Comparison of ENCODE assay signal across 8 cellular contexts in the genomic region with DNA sequence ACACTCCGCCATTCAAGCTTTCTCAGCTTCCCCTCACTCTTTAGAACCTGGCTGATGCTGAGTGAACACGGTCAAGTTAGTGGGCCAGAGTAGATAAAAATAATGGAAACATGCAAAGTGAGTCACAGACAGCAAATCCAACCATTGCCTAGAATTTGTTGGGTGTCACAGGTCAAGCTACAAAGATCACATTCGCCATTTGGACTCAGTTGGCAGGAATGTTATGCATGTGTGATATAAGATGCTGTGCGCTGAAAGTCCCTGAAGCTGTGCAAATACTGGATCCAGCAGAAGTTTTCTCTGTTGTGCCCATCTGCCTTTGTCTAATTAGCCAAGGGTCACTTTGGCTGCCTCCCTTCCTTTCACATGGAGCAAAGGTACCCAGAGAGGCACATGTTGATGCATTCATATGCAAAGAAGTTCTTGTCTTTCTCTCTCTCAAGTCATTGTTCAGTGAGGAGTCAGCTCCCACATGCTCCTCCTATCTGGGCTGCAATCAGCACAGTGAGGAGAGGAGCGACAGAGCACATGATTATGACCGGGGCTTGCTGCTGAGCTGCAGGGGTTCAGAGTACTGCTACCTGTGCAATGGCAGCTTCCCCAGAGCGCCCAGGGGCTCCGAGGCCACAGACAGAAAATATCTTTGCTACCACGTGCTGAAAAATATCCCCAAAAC. TPM values are rescaled to one million over a fixed set of nuclear protein-coding genes. Genes with fewer than 3 reads are reported as not detected.
DNase-seq lines count a peak whose midpoint lies in the region; ATAC-seq and TF ChIP-seq lines count a peak whose summit lies in the region.

No MANE protein-coding gene starts in this region.

- H2AFZ ChIP-seq in SK-N-SH (ENCODE audit: low read depth) = no peak overlapping the region

- H3K9me2 ChIP-seq in SK-N-SH = no peaks in the 10 kb centered on the region

- no peak overlapping the region for H3K4me2 ChIP-seq in SK-N-SH

- no peak overlapping the region for H3K9ac ChIP-seq in SK-N-SH

- no peaks in the 10 kb centered on the region for H3K27me3 ChIP-seq in SK-N-SH (ENCODE audit: insufficient read depth)

- TF ChIP-seq RAD21 in SK-N-SH (IDR thresholded peaks at IDR 0.05; ENCODE audit: low read length) = no peak

- POLR2A ChIA-PET in SK-N-SH (lab: Yijun Ruan, JAX) = no interaction called here

- TF ChIP-seq CTCF in SK-N-SH (IDR thresholded peaks at IDR 0.05) (no peak), osteocyte (IDR thresholded peaks at IDR 0.05) (no peak)

- H3K4me3 Mint-ChIP-seq in activated naive CD8-positive, alpha-beta T cell = peak overlapping the region; percentile 85
- H3K4me3 Mint-ChIP-seq in osteocyte (ENCODE audit: unreplicated experiment) = no peak overlapping the region

- H3K9me3 Mint-ChIP-seq in activated naive CD8-positive, alpha-beta T cell (ENCODE audit: low read depth) = no peaks in the 10 kb centered on the region
- H3K9me3 Mint-ChIP-seq in osteocyte (ENCODE audit: unreplicated experiment) = no peaks in the 10 kb centered on the region

- H4K20me1 ChIP-seq in SK-N-SH (ENCODE audit: insufficient read depth) = 0 out of 2 replicates have a peak, but pooled peaks cover 3% of the 10 kb centered on the region

- peaks cover 5 to 8% of the 10 kb centered on the region in 2 experiments; a peak in 3 of 4 replicates for H3K4me1 ChIP-seq in SK-N-SH (ENCODE audit: control insufficient read depth in 1 of 2, insufficient read depth in 2 of 2, low read depth in 1 of 2, low read length in 1 of 2)

- peaks cover 98% of the 10 kb centered on the region for H3K4me1 Mint-ChIP-seq in activated naive CD8-positive, alpha-beta T cell (ENCODE audit: low read depth)
- peaks cover 32% of the 10 kb centered on the region for H3K4me1 Mint-ChIP-seq in osteocyte (ENCODE audit: unreplicated experiment)

- WGBS in SK-N-SH (ENCODE audit: low lambda C conversion rate) = 61% methylated on average over 9 of the region's 9 CpGs

- CTCF ChIA-PET in SK-N-SH (lab: Yijun Ruan, JAX) = interaction anchor here (1.1 to 1.5 kb wide), 4 partner anchors 43 to 576 kb away, joined by 4 to 5 read pairs (median 4); no protein-coding TSS in a partner anchor

- H3F3A ChIP-seq in SK-N-SH (replicated peaks; ENCODE audit: insufficient read depth) = no peaks in the 10 kb centered on the region

- no peak overlapping the region for H3K4me3 ChIP-seq in SK-N-SH (ENCODE audit: low read depth in 2 of 2, low read length in 1 of 2)

- H3K27ac Mint-ChIP-seq in activated naive CD8-positive, alpha-beta T cell = peak overlapping the region; percentile 94
- H3K27ac Mint-ChIP-seq in osteocyte (ENCODE audit: unreplicated experiment) = peak overlapping the region; percentile 35

- no peaks in the 10 kb centered on the region for H3K9me3 ChIP-seq in SK-N-SH

- H3K27me3 Mint-ChIP-seq in activated naive CD8-positive, alpha-beta T cell = no peaks in the 10 kb centered on the region
- H3K27me3 Mint-ChIP-seq in osteocyte (ENCODE audit: unreplicated experiment) = no peaks in the 10 kb centered on the region

- H3K36me3 Mint-ChIP-seq in activated naive CD8-positive, alpha-beta T cell = peaks cover 12% of the 10 kb centered on the region
- peaks cover 14% of the 10 kb centered on the region for H3K36me3 Mint-ChIP-seq in osteocyte (ENCODE audit: unreplicated experiment)

- H3K27ac ChIP-seq in SK-N-SH (ENCODE audit: low read depth in 2 of 2, low read length in 1 of 2) = no peak overlapping the region

- peak; percentile 31 for DNase-seq in SK-N-SH
- DNase-seq in osteocyte (ENCODE audit: extremely low spot score, unreplicated experiment) = no peak
- no peak for DNase-seq in NCI-H1048 (lab: John Stamatoyannopoulos, UW)
- no peak for DNase-seq in T-helper 9 cell

- ATAC-seq in SK-N-SH treated with all-trans-retinoic acid at 6 μM for 48 hours = no peak; the same call in 2 of the 3 replicates
- ATAC-seq in HG03432 (IDR thresholded peaks at IDR 0.05; ENCODE audit: unreplicated experiment) = peak; percentile 30
- ATAC-seq in HG03565 (IDR thresholded peaks at IDR 0.05; ENCODE audit: unreplicated experiment) = no peak

- peaks cover 22% of the 10 kb centered on the region for H3K79me2 ChIP-seq in SK-N-SH (ENCODE audit: insufficient read depth)

- no peak for TF ChIP-seq EP300 in SK-N-SH (IDR thresholded peaks at IDR 0.05; ENCODE audit: borderline replicate concordance in 1 of 2, low read depth in 1 of 2, low read length in 1 of 2)

- peaks cover 0 to 5% of the 10 kb centered on the region in 2 experiments for H3K36me3 ChIP-seq in SK-N-SH (replicated peaks in 1 of 2; ENCODE audit: control insufficient read depth in 1 of 2, insufficient read depth in 2 of 2, low read length in 1 of 2)

TF ChIP-seq in SK-N-SH, 30 proteins besides CTCF, POLR2A, EP300 and RAD21:
- TF ChIP-seq RXRA (IDR thresholded peaks at IDR 0.05; ENCODE audit: borderline replicate concordance, low read depth) (no peak), MXI1 (IDR thresholded peaks at IDR 0.05; ENCODE audit: low read depth, low read length) (peak; percentile 52; the same call in 1 of the 2 replicates), GATA2 (CRISPR knock-in tag; IDR thresholded peaks at IDR 0.05) (peak; percentile 75)

TF ChIP-seq in SK-N-SH treated with all-trans-retinoic acid at 6 μM for 48 hours, 23 proteins besides CTCF, POLR2A, EP300 and RAD21:
- TF ChIP-seq RARB (CRISPR knock-in tag; IDR thresholded peaks at IDR 0.05) (no peak), TOX (CRISPR knock-in tag; IDR thresholded peaks at IDR 0.05; ENCODE audit: borderline replicate concordance) (no peak), TSHZ2 (CRISPR knock-in tag; IDR thresholded peaks at IDR 0.05) (no peak)

RNA-seq across cellular contexts. Expression of gene FLI1, which starts 39.7 kb away (rescaled TPM):
- polyA plus RNA-seq in SK-N-SH (2012; rRNA removed) = 14.7 and 16.7 TPM in 2 replicates
- polyA plus RNA-seq in SK-N-SH (2012; cell fraction: cytosol; rRNA removed) = 6.6 and 9.8 TPM in 2 replicates
- polyA plus RNA-seq in SK-N-SH (2012; cell fraction: nucleus; rRNA removed) = 10.6 and 13.2 TPM in 2 replicates
- 20.9 and 22.1 TPM in 2 replicates for total RNA-seq in osteocyte
